In the genomic region with DNA sequence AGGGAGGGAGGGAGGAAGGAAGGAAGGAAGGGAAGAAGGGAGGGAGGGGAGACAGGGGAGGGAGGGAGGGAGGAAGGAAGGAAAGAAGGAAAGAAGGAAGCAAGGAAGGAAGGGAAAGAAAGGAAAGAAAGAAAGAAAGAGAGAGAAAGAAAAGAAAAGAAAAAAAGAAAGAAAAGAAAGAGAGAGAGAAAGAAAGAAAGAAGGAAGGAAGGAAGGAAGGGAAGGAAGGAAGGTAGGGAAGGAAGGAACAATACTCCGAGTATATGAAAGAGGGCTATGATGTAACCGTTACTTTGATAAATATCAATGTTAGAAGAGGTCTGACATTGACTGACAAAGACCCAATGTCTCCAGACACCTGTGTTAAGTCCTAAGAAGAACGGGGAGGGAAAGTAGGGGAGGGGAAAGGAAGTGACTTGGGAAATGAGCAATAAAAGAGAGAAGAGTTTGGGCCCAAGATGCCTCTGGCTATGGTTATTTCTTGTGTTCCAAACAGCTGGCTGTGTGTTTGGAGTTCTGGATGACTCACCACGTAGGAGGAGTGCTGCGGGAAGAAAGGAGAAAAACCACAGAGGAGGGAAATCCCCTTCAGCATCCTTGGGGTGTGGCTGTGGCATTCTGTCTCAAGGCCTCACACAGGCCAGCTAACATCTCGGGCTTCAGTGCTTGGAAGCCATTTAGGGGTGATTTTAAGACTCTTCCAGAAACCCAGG, we compare ENCODE assay signal across 10 cellular contexts. TPM values are rescaled to one million over a fixed set of nuclear protein-coding genes. Genes with fewer than 3 reads are reported as not detected.
DNase-seq lines count a peak whose midpoint lies in the region; ATAC-seq and TF ChIP-seq lines count a peak whose summit lies in the region.
"Had no signal": no experiment of that assay in that cellular context is flagged by ENCODE, and none has a peak within 500 bp of the region (broad histone marks: within the 10 kb centered on the region; RNA-seq: fewer than 3 reads in every experiment).

No MANE protein-coding gene starts in this region.

- no peak overlapping the region for H3K4me3 ChIP-seq in fibroblast of pulmonary artery (replicated peaks; ENCODE audit: low read depth, low read length)
- H3K4me3 ChIP-seq: BLaER1 had no signal

- no peaks in the 10 kb centered on the region for H3K36me3 Mint-ChIP-seq in activated CD4-positive, alpha-beta T cell treated with anti-CD3 and anti-CD28 coated beads for 36 hours (ENCODE audit: low read depth)

- no peak for TF ChIP-seq CTCF in fibroblast of pulmonary artery (IDR thresholded peaks at IDR 0.05; ENCODE audit: low read length, missing control alignments)

- H3K4me3 Mint-ChIP-seq in activated CD4-positive, alpha-beta T cell treated with anti-CD3 and anti-CD28 coated beads for 36 hours, result no peak overlapping the region

- CTCF ChIA-PET in activated CD4-positive, alpha-beta T cell treated with anti-CD3 and anti-CD28 coated beads for 36 hours (lab: Charles Lee), result no interaction called here

- H3K27me3 Mint-ChIP-seq in activated CD4-positive, alpha-beta T cell treated with anti-CD3 and anti-CD28 coated beads for 36 hours, result peaks cover 21% of the 10 kb centered on the region

- DNase-seq in activated CD4-positive, alpha-beta T cell treated with anti-CD3 and anti-CD28 coated beads for 36 hours, result peak; percentile 42
- DNase-seq in activated CD4-positive, alpha-beta T cell treated with anti-CD3 and anti-CD28 coated beads, Interleukin-2, amount 50 U/mL, for 1 hour, result no peak
- DNase-seq in RKO (ENCODE audit: low spot score) (peak; percentile 66), fibroblast of pulmonary artery (ENCODE audit: low read depth) (peak; percentile 82), OCI-M2 (lab: John Stamatoyannopoulos, UW; ENCODE audit: unreplicated experiment) (no peak), NCI-H345 treated with DMSO at 0.1 percent for 48 hours (lab: John Stamatoyannopoulos, UW; ENCODE audit: unreplicated experiment) (no peak)
- peak in 2 of 3 donors; percentile 2 to 3 for DNase-seq in stimulated activated CD4-positive, alpha-beta T cell treated with anti-CD3 and anti-CD28 coated beads, TNF-alpha, amount 100 ng/mL, for 48 hours (ENCODE audit: low read depth in 3 of 3)
- DNase-seq: activated CD4-positive, alpha-beta T cell treated with anti-CD3 and anti-CD28 coated beads for 1 hour had no signal

- H3K9me3 Mint-ChIP-seq in activated CD4-positive, alpha-beta T cell treated with anti-CD3 and anti-CD28 coated beads for 36 hours (ENCODE audit: low read depth), result peaks cover 3% of the 10 kb centered on the region

- H3K4me1 Mint-ChIP-seq in activated CD4-positive, alpha-beta T cell treated with anti-CD3 and anti-CD28 coated beads for 36 hours, result peaks cover 16% of the 10 kb centered on the region

- no peak overlapping the region for H3K27ac Mint-ChIP-seq in activated CD4-positive, alpha-beta T cell treated with anti-CD3 and anti-CD28 coated beads for 36 hours

- intact Hi-C loops in activated CD4-positive, alpha-beta T cell treated with anti-CD3 and anti-CD28 coated beads for 36 hours (cut with DNase I, micrococcal nuclease), result loop anchor here in 1 of 2 experiments (5.0 kb wide), 1 partner anchor 110 kb away; no protein-coding TSS in a partner anchor

- peak; percentile 78 for ATAC-seq in activated CD4-positive, alpha-beta T cell treated with anti-CD3 and anti-CD28 coated beads for 36 hours
- ATAC-seq in GM21528 (IDR thresholded peaks at IDR 0.05; ENCODE audit: low FRiP score, unreplicated experiment), result no peak

- POLR2A ChIA-PET in activated CD4-positive, alpha-beta T cell treated with anti-CD3 and anti-CD28 coated beads for 36 hours (lab: Charles Lee), result no interaction called here

RNA-seq across cellular contexts. Expression of a gene that starts 37.0 kb away (rescaled TPM):
- total RNA-seq in activated CD4-positive, alpha-beta T cell treated with anti-CD3 and anti-CD28 coated beads for 36 hours, result under 1 TPM in 1 of 2 experiments, not detected in 1; 0.16 TPM

Comparison
In these comparisons a context has a peak if more than half of its experiments do, and no peak if none do; other contexts are left out.
1. DNase-seq: peak in activated CD4-positive, alpha-beta T cell treated with anti-CD3 and anti-CD28 coated beads for 36 hours (single experiment), RKO (single experiment), fibroblast of pulmonary artery (single experiment) and stimulated activated CD4-positive, alpha-beta T cell treated with anti-CD3 and anti-CD28 coated beads, TNF-alpha, amount 100 ng/mL, for 48 hours (2 of 3); none in activated CD4-positive, alpha-beta T cell treated with anti-CD3 and anti-CD28 coated beads, Interleukin-2, amount 50 U/mL, for 1 hour (single experiment), OCI-M2 (single experiment) and NCI-H345 treated with DMSO at 0.1 percent for 48 hours (single experiment).